Comparison of ENCODE assay signal across 7 cellular contexts in genomic region chr16:67864044-67864443, GRCh38. TPM values are rescaled to one million over a fixed set of nuclear protein-coding genes. Genes with fewer than 3 reads are reported as not detected.
DNase-seq lines count a peak whose midpoint lies in the region; TF ChIP-seq lines count a peak whose summit lies in the region.
"Not testable (repeated sequence)": the region's sequence is repeated elsewhere in the genome, so short reads cannot be mapped to it uniquely, and the experiment has no call there.

No MANE protein-coding gene starts in this region.

- H3K4me1 Mint-ChIP-seq in MCF 10A (ENCODE audit: insufficient read depth, unreplicated experiment) (peaks cover 26% of the 10 kb centered on the region), osteocyte (ENCODE audit: unreplicated experiment) (peaks cover 26% of the 10 kb centered on the region)

- intact Hi-C loops in MCF 10A (cut with micrococcal nuclease); esophagus squamous epithelium (cut with DNase I); stomach (cut with DNase I; ENCODE audit: low total_unique reads); tibial artery (cut with DNase I; ENCODE audit: low total_unique reads): not testable (repeated sequence)

- not testable (repeated sequence) for DNase-seq in RWPE1 (ENCODE audit: low spot score); MCF 10A (ENCODE audit: unreplicated experiment); esophagus squamous epithelium (lab: John Stamatoyannopoulos, UW); right atrium auricular region (ENCODE audit: low spot score); osteocyte (ENCODE audit: extremely low spot score, unreplicated experiment); stomach; tibial artery

- peak overlapping the region; percentile 96 for H3K27ac Mint-ChIP-seq in MCF 10A (ENCODE audit: low read depth, unreplicated experiment)
- H3K27ac Mint-ChIP-seq in osteocyte (ENCODE audit: unreplicated experiment): peak overlapping the region; percentile 62

- not testable (repeated sequence) for TF ChIP-seq POLR2A in esophagus squamous epithelium (IDR thresholded peaks at IDR 0.05); stomach (IDR thresholded peaks at IDR 0.05)

- not testable (repeated sequence) for TF ChIP-seq CTCF in RWPE1 (conservative IDR thresholded peaks at IDR 0.05; ENCODE audit: low read depth); MCF 10A (IDR thresholded peaks at IDR 0.05; ENCODE audit: unreplicated experiment); esophagus squamous epithelium (IDR thresholded peaks at IDR 0.05); right atrium auricular region (IDR thresholded peaks at IDR 0.05); osteocyte (IDR thresholded peaks at IDR 0.05); stomach (IDR thresholded peaks at IDR 0.05); tibial artery (IDR thresholded peaks at IDR 0.05)

- not testable (repeated sequence) for H3K9me3 ChIP-seq in esophagus squamous epithelium, right atrium auricular region, stomach, tibial artery

- not testable (repeated sequence) for H3K27me3 Mint-ChIP-seq in MCF 10A (ENCODE audit: insufficient read depth, unreplicated experiment); osteocyte (ENCODE audit: unreplicated experiment)

- H3K4me3 Mint-ChIP-seq in MCF 10A (ENCODE audit: unreplicated experiment); osteocyte (ENCODE audit: unreplicated experiment): not testable (repeated sequence)

- not testable (repeated sequence) for BruUV-seq in MCF 10A (replicated peaks; lab: Mats Ljungman, UMichigan)

- H3K4me3 ChIP-seq in esophagus squamous epithelium, right atrium auricular region, stomach, tibial artery: not testable (repeated sequence)

- H3K9me3 Mint-ChIP-seq in MCF 10A (ENCODE audit: unreplicated experiment); osteocyte (ENCODE audit: unreplicated experiment): not testable (repeated sequence)

- H3K36me3 ChIP-seq in esophagus squamous epithelium: peaks cover 0 to 42% (median 22%) of the 10 kb centered on the region in 3 donors
- H3K36me3 ChIP-seq in right atrium auricular region: peaks cover 41% of the 10 kb centered on the region
- peaks cover 31 to 53% (median 49%) of the 10 kb centered on the region in 4 donors for H3K36me3 ChIP-seq in stomach
- peaks cover 25 to 43% (median 39%) of the 10 kb centered on the region in 3 donors for H3K36me3 ChIP-seq in tibial artery

- H3K27me3 ChIP-seq in esophagus squamous epithelium, right atrium auricular region, stomach, tibial artery: not testable (repeated sequence)

- POLR2A ChIA-PET in RWPE1 (lab: Yijun Ruan, JAX; ENCODE audit: low non-redundant PET): interaction anchor here (0.7 kb wide), 1 partner anchor 19 kb away, joined by 3 read pairs; no protein-coding TSS in a partner anchor
- POLR2A ChIA-PET in MCF 10A (lab: Yijun Ruan, JAX): interaction anchor here (1.2 to 9.4 kb wide), 3 partner anchors 17 to 72 kb away, joined by 3 to 141 read pairs (median 9); partner anchors contain the start of genes CENPT, NUTF2 and PSMB10

- H3K4me1 ChIP-seq in esophagus squamous epithelium (peaks cover 24 to 51% (median 42%) of the 10 kb centered on the region in 3 donors), right atrium auricular region (peaks cover 0 to 50% of the 10 kb centered on the region in 2 donors), stomach (peaks cover 25 to 46% (median 31%) of the 10 kb centered on the region in 4 donors), tibial artery (peaks cover 22 to 47% (median 33%) of the 10 kb centered on the region in 4 donors)

- H3K27ac ChIP-seq in RWPE1 (peak overlapping the region; percentile 79), esophagus squamous epithelium (peak overlapping the region in 3 of 4 donors; percentile 75 to 84 (median 78)), right atrium auricular region (peak overlapping the region; percentile 88 to 95), stomach (peak overlapping the region; percentile 49 to 78 (median 72)), tibial artery (peak overlapping the region; percentile 83 to 91)

- TF ChIP-seq EP300 in stomach (IDR thresholded peaks at IDR 0.05): not testable (repeated sequence)

- H3K36me3 Mint-ChIP-seq in MCF 10A (ENCODE audit: insufficient read depth, unreplicated experiment): peaks cover 69% of the 10 kb centered on the region
- H3K36me3 Mint-ChIP-seq in osteocyte (ENCODE audit: unreplicated experiment): peaks cover 14% of the 10 kb centered on the region

- CTCF ChIA-PET in RWPE1 (lab: Yijun Ruan, JAX) (interaction anchor here (0.9 kb wide), 1 partner anchor 192 kb away, joined by 4 read pairs; no protein-coding TSS in a partner anchor), MCF 10A (lab: Yijun Ruan, JAX) (interaction anchor here (0.6 to 7.5 kb wide), 5 partner anchors 18 to 219 kb away, joined by 3 to 54 read pairs (median 3); partner anchors contain the start of gene CARMIL2)

- WGBS in esophagus squamous epithelium, 2 donors: 79 to 94% methylated on average over 2 to 3 of the region's 6 CpGs
- 84 to 99% (median 96%) methylated on average over 5 to 6 of the region's 6 CpGs for WGBS in stomach, 5 donors

RNA-seq across cellular contexts. Expression of gene EDC4, which starts 8.8 kb away (rescaled TPM):
- 50.9 and 51.3 TPM in 2 replicates for total RNA-seq in MCF 10A (2022)
- total RNA-seq in esophagus squamous epithelium: 10 to 100 TPM; 26.5 to 46.9 (median 37.0) TPM
- total RNA-seq in right atrium auricular region: 10 to 100 TPM; 21.2 to 39.5 TPM
- 68.2 and 75.4 TPM in 2 replicates for total RNA-seq in osteocyte
- total RNA-seq in stomach: 100 to 1,000 TPM in 2 of 5 donors, 10 to 100 TPM in 3; 41.5 to 141 (median 58.5) TPM
- polyA plus RNA-seq in stomach: 10 to 100 TPM; 22.0 to 27.6 (median 22.2) TPM

RNA-seq across cellular contexts. Expression of gene CENPT, which starts 16.6 kb away (rescaled TPM):
- total RNA-seq in MCF 10A (2022) (30.9 and 35.5 TPM in 2 replicates), esophagus squamous epithelium (10 to 100 TPM; 12.3 to 42.7 (median 19.6) TPM), right atrium auricular region (10 to 100 TPM in 1 of 2 donors, 1 to 10 TPM in 1; 8.7 to 19.1 TPM), osteocyte (46.3 and 51.2 TPM in 2 replicates), stomach (10 to 100 TPM; 27.4 to 80.7 (median 71.0) TPM)
- 10 to 100 TPM; 36.8 to 64.8 (median 48.3) TPM for polyA plus RNA-seq in stomach

RNA-seq across cellular contexts. Expression of gene NUTF2, which starts 17.3 kb away (rescaled TPM):
- total RNA-seq in MCF 10A (2022) (133 TPM in 2 replicates), esophagus squamous epithelium (10 to 100 TPM; 41.4 to 85.1 (median 63.7) TPM), right atrium auricular region (100 to 1,000 TPM in 1 of 2 donors, 10 to 100 TPM in 1; 44.6 to 132 TPM), osteocyte (121 and 125 TPM in 2 replicates), stomach (10 to 100 TPM in 4 of 5 donors, 1 to 10 TPM in 1; 9.3 to 64.7 (median 25.7) TPM)
- polyA plus RNA-seq in stomach: 100 to 1,000 TPM in 2 of 3 donors, 10 to 100 TPM in 1; 92.0 to 125 (median 112) TPM

RNA-seq across cellular contexts. Expression of gene NRN1L, which starts 20.6 kb away (rescaled TPM):
- total RNA-seq in MCF 10A (2022) (0.81 TPM in 1 of 2 replicates, not detected in the other), esophagus squamous epithelium (under 1 TPM in 2 of 4 donors, not detected in 2; 0.57 to 0.99 TPM), right atrium auricular region (not detected), osteocyte (1.4 and 1.5 TPM in 2 replicates), stomach (not detected)
- 1 to 10 TPM in 2 of 3 donors, not detected in 1; 2.0 to 2.7 TPM for polyA plus RNA-seq in stomach

RNA-seq across cellular contexts. Expression of gene THAP11, which starts 21.9 kb away (rescaled TPM):
- total RNA-seq in MCF 10A (2022): 18.3 and 20.5 TPM in 2 replicates
- 10 to 100 TPM; 35.8 to 48.8 (median 42.1) TPM for total RNA-seq in esophagus squamous epithelium
- 10 to 100 TPM; 42.5 to 59.4 TPM for total RNA-seq in right atrium auricular region
- total RNA-seq in osteocyte: 29.5 and 30.0 TPM in 2 replicates
- total RNA-seq in stomach: 100 to 1,000 TPM in 1 of 5 donors, 10 to 100 TPM in 4; 12.5 to 109 (median 53.9) TPM
- 10 to 100 TPM; 15.8 to 25.7 (median 18.7) TPM for polyA plus RNA-seq in stomach
